ENCODE assay signal across 17 cellular contexts in genomic region chr1:4060850-4061249, GRCh38.
"Had no signal": no experiment of that assay in that cellular context is flagged by ENCODE, and none has a peak within 500 bp of the region (broad histone marks: within the 10 kb centered on the region; RNA-seq: fewer than 3 reads in every experiment).

No MANE protein-coding gene starts in this region.

- H3K27ac ChIP-seq: left ventricle myocardium inferior, skin epidermis, tibial artery had no signal

- H3K4me3 ChIP-seq: left ventricle myocardium inferior, skin epidermis, tibial artery had no signal

- H3K4me1 ChIP-seq: left ventricle myocardium inferior, tibial artery had no signal

- H3K9me3 ChIP-seq: left ventricle myocardium inferior, tibial artery had no signal

- H3K36me3 ChIP-seq: left ventricle myocardium inferior, tibial artery had no signal

- DNase-seq: activated B cell treated with CpG ODN at 0.5 μM for 24 hours; activated CD4-positive, alpha-beta T cell treated with anti-CD3 and anti-CD28 coated beads for 48 hours; activated CD8-positive, alpha-beta memory T cell treated with anti-CD3 and anti-CD28 coated beads for 24 hours; activated naive CD4-positive, alpha-beta T cell treated with Interleukin-2 at 50 U/mL for 16 hours; cortex of kidney; effector CD8-positive, alpha-beta T cell; foreskin fibroblast; glutamatergic neuron; hypothalamus; left ventricle myocardium inferior; mesenchymal stem cell; naive thymus-derived CD8-positive, alpha-beta T cell; nucleus accumbens; stimulated activated CD4-positive, alpha-beta T cell treated with anti-CD3 and anti-CD28 coated beads, Interleukin-4, amount 100 ng/mL, for 24 hours; stimulated activated naive CD4-positive, alpha-beta T cell had no signal

- ATAC-seq: naive thymus-derived CD8-positive, alpha-beta T cell had no signal
